ENCODE assay signal across 1 cellular context in the genomic region with DNA sequence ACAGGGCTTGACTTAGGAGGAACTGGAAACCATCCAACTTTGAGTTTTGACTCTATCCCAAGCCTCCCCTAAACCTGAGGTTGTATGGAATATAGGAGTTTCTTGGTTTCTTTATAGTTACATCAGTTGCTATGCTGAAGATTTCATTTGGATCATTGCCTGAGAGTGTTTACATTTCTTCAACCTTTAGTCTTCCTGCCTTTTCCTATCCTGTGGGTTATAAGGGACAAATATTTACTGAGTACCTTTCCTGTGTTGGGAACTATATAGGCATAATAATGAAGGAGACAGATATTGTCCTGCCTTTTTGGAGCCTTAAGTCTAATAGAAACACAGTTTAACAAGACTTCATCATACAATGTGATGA.
TF ChIP-seq lines count a peak whose summit lies in the region.

No MANE protein-coding gene starts in this region.

TF ChIP-seq in HepG2, 621 proteins besides CTCF, POLR2A, EP300 and RAD21 (continued from another document and continues in another):
- TF ChIP-seq, protein P1, sequence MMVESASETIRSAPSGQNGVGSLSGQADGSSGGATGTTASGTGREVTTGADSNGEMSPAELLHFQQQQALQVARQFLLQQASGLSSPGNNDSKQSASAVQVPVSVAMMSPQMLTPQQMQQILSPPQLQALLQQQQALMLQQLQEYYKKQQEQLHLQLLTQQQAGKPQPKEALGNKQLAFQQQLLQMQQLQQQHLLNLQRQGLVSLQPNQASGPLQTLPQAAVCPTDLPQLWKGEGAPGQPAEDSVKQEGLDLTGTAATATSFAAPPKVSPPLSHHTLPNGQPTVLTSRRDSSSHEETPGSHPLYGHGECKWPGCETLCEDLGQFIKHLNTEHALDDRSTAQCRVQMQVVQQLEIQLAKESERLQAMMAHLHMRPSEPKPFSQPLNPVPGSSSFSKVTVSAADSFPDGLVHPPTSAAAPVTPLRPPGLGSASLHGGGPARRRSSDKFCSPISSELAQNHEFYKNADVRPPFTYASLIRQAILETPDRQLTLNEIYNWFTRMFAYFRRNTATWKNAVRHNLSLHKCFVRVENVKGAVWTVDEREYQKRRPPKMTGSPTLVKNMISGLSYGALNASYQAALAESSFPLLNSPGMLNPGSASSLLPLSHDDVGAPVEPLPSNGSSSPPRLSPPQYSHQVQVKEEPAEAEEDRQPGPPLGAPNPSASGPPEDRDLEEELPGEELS (CRISPR knock-in tag; IDR thresholded peaks at IDR 0.05) = peak; percentile 75
- TF ChIP-seq TEAD3 (CRISPR knock-in tag; optimal IDR thresholded peaks at IDR 0.05; ENCODE audit: borderline replicate concordance) = peak; percentile 29
- TF ChIP-seq U2AF2 (IDR thresholded peaks at IDR 0.05; ENCODE audit: low read depth, low read length) = no peak
- TF ChIP-seq, protein P2, sequence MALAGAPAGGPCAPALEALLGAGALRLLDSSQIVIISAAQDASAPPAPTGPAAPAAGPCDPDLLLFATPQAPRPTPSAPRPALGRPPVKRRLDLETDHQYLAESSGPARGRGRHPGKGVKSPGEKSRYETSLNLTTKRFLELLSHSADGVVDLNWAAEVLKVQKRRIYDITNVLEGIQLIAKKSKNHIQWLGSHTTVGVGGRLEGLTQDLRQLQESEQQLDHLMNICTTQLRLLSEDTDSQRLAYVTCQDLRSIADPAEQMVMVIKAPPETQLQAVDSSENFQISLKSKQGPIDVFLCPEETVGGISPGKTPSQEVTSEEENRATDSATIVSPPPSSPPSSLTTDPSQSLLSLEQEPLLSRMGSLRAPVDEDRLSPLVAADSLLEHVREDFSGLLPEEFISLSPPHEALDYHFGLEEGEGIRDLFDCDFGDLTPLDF (CRISPR knock-in tag; IDR thresholded peaks at IDR 0.05) = no peak
- no peak for TF ChIP-seq ONECUT2 (CRISPR knock-in tag; IDR thresholded peaks at IDR 0.05)
- no peak for TF ChIP-seq FOXA1 (IDR thresholded peaks at IDR 0.05)
- peak; percentile 64 for TF ChIP-seq FOXA1 (CRISPR knock-in tag; IDR thresholded peaks at IDR 0.05)
- TF ChIP-seq ZNF652 (CRISPR knock-in tag; IDR thresholded peaks at IDR 0.05; ENCODE audit: borderline replicate concordance, low read depth) = peak; percentile 36; the same call in 1 of the 2 replicates
- no peak for TF ChIP-seq ZBTB7A (CRISPR knock-in tag; IDR thresholded peaks at IDR 0.05)
- TF ChIP-seq ZNF792 (CRISPR knock-in tag; IDR thresholded peaks at IDR 0.05) = no peak
- TF ChIP-seq, protein P3, sequence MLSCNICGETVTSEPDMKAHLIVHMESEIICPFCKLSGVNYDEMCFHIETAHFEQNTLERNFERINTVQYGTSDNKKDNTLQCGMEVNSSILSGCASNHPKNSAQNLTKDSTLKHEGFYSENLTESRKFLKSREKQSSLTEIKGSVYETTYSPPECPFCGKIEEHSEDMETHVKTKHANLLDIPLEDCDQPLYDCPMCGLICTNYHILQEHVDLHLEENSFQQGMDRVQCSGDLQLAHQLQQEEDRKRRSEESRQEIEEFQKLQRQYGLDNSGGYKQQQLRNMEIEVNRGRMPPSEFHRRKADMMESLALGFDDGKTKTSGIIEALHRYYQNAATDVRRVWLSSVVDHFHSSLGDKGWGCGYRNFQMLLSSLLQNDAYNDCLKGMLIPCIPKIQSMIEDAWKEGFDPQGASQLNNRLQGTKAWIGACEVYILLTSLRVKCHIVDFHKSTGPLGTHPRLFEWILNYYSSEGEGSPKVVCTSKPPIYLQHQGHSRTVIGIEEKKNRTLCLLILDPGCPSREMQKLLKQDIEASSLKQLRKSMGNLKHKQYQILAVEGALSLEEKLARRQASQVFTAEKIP (CRISPR knock-in tag; IDR thresholded peaks at IDR 0.05; ENCODE audit: borderline replicate concordance) = no peak
- no peak for TF ChIP-seq KLF6 (CRISPR knock-in tag; IDR thresholded peaks at IDR 0.05)
- TF ChIP-seq GTF2F1 (IDR thresholded peaks at IDR 0.05; ENCODE audit: low read length) = no peak
- TF ChIP-seq TBL1XR1 (IDR thresholded peaks at IDR 0.05; ENCODE audit: borderline replicate concordance, low read length, partially characterized antibody) = no peak
- TF ChIP-seq RBFOX2 (IDR thresholded peaks at IDR 0.05; ENCODE audit: low read depth, low read length) = no peak
- TF ChIP-seq HNRNPK (IDR thresholded peaks at IDR 0.05; ENCODE audit: low read depth, low read length, poor library complexity, severe bottlenecking) = no peak
- TF ChIP-seq ZNF10 (CRISPR knock-in tag; IDR thresholded peaks at IDR 0.05; ENCODE audit: borderline replicate concordance, low read depth) = no peak
- TF ChIP-seq, protein P4, sequence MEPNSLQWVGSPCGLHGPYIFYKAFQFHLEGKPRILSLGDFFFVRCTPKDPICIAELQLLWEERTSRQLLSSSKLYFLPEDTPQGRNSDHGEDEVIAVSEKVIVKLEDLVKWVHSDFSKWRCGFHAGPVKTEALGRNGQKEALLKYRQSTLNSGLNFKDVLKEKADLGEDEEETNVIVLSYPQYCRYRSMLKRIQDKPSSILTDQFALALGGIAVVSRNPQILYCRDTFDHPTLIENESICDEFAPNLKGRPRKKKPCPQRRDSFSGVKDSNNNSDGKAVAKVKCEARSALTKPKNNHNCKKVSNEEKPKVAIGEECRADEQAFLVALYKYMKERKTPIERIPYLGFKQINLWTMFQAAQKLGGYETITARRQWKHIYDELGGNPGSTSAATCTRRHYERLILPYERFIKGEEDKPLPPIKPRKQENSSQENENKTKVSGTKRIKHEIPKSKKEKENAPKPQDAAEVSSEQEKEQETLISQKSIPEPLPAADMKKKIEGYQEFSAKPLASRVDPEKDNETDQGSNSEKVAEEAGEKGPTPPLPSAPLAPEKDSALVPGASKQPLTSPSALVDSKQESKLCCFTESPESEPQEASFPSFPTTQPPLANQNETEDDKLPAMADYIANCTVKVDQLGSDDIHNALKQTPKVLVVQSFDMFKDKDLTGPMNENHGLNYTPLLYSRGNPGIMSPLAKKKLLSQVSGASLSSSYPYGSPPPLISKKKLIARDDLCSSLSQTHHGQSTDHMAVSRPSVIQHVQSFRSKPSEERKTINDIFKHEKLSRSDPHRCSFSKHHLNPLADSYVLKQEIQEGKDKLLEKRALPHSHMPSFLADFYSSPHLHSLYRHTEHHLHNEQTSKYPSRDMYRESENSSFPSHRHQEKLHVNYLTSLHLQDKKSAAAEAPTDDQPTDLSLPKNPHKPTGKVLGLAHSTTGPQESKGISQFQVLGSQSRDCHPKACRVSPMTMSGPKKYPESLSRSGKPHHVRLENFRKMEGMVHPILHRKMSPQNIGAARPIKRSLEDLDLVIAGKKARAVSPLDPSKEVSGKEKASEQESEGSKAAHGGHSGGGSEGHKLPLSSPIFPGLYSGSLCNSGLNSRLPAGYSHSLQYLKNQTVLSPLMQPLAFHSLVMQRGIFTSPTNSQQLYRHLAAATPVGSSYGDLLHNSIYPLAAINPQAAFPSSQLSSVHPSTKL (CRISPR knock-in tag; IDR thresholded peaks at IDR 0.05) = peak; percentile 82
- TF ChIP-seq ZNF703 (CRISPR knock-in tag; IDR thresholded peaks at IDR 0.05; ENCODE audit: borderline replicate concordance) = no peak
- no peak for TF ChIP-seq TCF7L2 (IDR thresholded peaks at IDR 0.05; ENCODE audit: low read depth, low read length)
- TF ChIP-seq, protein P5, sequence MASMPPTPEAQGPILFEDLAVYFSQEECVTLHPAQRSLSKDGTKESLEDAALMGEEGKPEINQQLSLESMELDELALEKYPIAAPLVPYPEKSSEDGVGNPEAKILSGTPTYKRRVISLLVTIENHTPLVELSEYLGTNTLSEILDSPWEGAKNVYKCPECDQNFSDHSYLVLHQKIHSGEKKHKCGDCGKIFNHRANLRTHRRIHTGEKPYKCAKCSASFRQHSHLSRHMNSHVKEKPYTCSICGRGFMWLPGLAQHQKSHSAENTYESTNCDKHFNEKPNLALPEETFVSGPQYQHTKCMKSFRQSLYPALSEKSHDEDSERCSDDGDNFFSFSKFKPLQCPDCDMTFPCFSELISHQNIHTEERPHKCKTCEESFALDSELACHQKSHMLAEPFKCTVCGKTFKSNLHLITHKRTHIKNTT (CRISPR knock-in tag; IDR thresholded peaks at IDR 0.05) = no peak
- no peak for TF ChIP-seq ZNF709 (CRISPR knock-in tag; IDR thresholded peaks at IDR 0.05)
- TF ChIP-seq ATF7-NPFF (CRISPR knock-in tag; IDR thresholded peaks at IDR 0.05; ENCODE audit: low read depth) = no peak
- TF ChIP-seq PTBP1 (IDR thresholded peaks at IDR 0.05; ENCODE audit: low read depth, low read length, poor library complexity, severe bottlenecking) = no peak
- TF ChIP-seq SNAPC2 (CRISPR knock-in tag; IDR thresholded peaks at IDR 0.05) = no peak
- no peak for TF ChIP-seq ZNF768 (CRISPR knock-in tag; IDR thresholded peaks at IDR 0.05)
- TF ChIP-seq, protein P6, sequence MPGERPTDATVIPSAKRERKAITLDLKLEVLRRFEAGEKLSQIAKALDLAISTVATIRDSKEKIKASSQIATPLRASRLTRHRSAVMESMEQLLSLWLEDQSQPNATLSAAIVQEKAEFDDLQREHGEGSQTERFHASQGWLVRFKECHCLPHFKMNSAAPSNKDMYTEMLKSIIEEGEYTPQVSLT (CRISPR knock-in tag; IDR thresholded peaks at IDR 0.05; ENCODE audit: borderline replicate concordance, low read depth) = no peak
- no peak for TF ChIP-seq SRF (IDR thresholded peaks at IDR 0.05; ENCODE audit: low read depth, low read length)
- no peak for TF ChIP-seq SSRP1 (CRISPR knock-in tag; IDR thresholded peaks at IDR 0.05)
- TF ChIP-seq, protein P7, sequence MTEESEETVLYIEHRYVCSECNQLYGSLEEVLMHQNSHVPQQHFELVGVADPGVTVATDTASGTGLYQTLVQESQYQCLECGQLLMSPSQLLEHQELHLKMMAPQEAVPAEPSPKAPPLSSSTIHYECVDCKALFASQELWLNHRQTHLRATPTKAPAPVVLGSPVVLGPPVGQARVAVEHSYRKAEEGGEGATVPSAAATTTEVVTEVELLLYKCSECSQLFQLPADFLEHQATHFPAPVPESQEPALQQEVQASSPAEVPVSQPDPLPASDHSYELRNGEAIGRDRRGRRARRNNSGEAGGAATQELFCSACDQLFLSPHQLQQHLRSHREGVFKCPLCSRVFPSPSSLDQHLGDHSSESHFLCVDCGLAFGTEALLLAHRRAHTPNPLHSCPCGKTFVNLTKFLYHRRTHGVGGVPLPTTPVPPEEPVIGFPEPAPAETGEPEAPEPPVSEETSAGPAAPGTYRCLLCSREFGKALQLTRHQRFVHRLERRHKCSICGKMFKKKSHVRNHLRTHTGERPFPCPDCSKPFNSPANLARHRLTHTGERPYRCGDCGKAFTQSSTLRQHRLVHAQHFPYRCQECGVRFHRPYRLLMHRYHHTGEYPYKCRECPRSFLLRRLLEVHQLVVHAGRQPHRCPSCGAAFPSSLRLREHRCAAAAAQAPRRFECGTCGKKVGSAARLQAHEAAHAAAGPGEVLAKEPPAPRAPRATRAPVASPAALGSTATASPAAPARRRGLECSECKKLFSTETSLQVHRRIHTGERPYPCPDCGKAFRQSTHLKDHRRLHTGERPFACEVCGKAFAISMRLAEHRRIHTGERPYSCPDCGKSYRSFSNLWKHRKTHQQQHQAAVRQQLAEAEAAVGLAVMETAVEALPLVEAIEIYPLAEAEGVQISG (CRISPR knock-in tag; IDR thresholded peaks at IDR 0.05) = no peak
- no peak for TF ChIP-seq NRL (CRISPR knock-in tag; IDR thresholded peaks at IDR 0.05; ENCODE audit: borderline replicate concordance)
- TF ChIP-seq ZNF644 (CRISPR knock-in tag; IDR thresholded peaks at IDR 0.05; ENCODE audit: low read depth) = no peak
- TF ChIP-seq MTA1 (CRISPR knock-in tag; IDR thresholded peaks at IDR 0.05; ENCODE audit: borderline replicate concordance) = no peak
- TF ChIP-seq MED8 (CRISPR knock-in tag; IDR thresholded peaks at IDR 0.05; ENCODE audit: insufficient replicate concordance) = no peak
- no peak for TF ChIP-seq HNRNPL (IDR thresholded peaks at IDR 0.05; ENCODE audit: low read depth, low read length)
- no peak for TF ChIP-seq ZNF354B (CRISPR knock-in tag; IDR thresholded peaks at IDR 0.05)
- no peak for TF ChIP-seq ZNF83 (CRISPR knock-in tag; IDR thresholded peaks at IDR 0.05; ENCODE audit: borderline replicate concordance)
- TF ChIP-seq ZNF251 (CRISPR knock-in tag; IDR thresholded peaks at IDR 0.05) = no peak
- no peak for TF ChIP-seq IKZF4 (CRISPR knock-in tag; IDR thresholded peaks at IDR 0.05; ENCODE audit: borderline replicate concordance, low read depth, not compliant biosample characterization)
- no peak for TF ChIP-seq ELF4 (CRISPR knock-in tag; IDR thresholded peaks at IDR 0.05; ENCODE audit: borderline replicate concordance)
- TF ChIP-seq SAP130 (CRISPR knock-in tag; IDR thresholded peaks at IDR 0.05; ENCODE audit: low read depth) = peak; percentile 60
- TF ChIP-seq, protein P8, sequence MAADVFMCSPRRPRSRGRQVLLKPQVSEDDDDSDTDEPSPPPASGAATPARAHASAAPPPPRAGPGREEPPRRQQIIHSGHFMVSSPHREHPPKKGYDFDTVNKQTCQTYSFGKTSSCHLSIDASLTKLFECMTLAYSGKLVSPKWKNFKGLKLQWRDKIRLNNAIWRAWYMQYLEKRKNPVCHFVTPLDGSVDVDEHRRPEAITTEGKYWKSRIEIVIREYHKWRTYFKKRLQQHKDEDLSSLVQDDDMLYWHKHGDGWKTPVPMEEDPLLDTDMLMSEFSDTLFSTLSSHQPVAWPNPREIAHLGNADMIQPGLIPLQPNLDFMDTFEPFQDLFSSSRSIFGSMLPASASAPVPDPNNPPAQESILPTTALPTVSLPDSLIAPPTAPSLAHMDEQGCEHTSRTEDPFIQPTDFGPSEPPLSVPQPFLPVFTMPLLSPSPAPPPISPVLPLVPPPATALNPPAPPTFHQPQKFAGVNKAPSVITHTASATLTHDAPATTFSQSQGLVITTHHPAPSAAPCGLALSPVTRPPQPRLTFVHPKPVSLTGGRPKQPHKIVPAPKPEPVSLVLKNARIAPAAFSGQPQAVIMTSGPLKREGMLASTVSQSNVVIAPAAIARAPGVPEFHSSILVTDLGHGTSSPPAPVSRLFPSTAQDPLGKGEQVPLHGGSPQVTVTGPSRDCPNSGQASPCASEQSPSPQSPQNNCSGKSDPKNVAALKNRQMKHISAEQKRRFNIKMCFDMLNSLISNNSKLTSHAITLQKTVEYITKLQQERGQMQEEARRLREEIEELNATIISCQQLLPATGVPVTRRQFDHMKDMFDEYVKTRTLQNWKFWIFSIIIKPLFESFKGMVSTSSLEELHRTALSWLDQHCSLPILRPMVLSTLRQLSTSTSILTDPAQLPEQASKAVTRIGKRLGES (CRISPR knock-in tag; IDR thresholded peaks at IDR 0.05; ENCODE audit: borderline replicate concordance) = no peak
